In the genomic region with DNA sequence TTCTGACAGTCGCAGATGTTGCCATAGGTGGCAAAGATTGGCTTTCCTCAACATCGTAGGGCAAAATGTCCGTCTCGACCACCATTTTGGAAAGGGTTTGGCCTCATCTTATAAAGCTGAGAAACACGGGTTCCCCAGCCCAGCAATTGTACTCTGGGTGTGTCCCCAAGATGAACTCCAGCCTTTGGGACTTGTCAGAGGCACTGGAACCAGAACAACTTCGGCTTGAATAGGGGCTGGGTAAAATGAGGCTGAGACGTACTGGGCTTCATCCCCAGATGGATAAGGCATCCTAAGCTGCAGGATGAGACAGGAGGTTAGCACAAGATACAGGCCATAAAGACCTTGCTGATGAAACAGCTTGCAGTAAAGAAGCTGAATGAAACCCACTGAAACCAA, we compare ENCODE assay signal across 2 cellular contexts.
TF ChIP-seq lines count a peak whose summit lies in the region.

No MANE protein-coding gene starts in this region.

TF ChIP-seq in H1, 55 proteins besides CTCF, POLR2A, EP300 and RAD21 (continued from another document):
- TF ChIP-seq, protein P1, sequence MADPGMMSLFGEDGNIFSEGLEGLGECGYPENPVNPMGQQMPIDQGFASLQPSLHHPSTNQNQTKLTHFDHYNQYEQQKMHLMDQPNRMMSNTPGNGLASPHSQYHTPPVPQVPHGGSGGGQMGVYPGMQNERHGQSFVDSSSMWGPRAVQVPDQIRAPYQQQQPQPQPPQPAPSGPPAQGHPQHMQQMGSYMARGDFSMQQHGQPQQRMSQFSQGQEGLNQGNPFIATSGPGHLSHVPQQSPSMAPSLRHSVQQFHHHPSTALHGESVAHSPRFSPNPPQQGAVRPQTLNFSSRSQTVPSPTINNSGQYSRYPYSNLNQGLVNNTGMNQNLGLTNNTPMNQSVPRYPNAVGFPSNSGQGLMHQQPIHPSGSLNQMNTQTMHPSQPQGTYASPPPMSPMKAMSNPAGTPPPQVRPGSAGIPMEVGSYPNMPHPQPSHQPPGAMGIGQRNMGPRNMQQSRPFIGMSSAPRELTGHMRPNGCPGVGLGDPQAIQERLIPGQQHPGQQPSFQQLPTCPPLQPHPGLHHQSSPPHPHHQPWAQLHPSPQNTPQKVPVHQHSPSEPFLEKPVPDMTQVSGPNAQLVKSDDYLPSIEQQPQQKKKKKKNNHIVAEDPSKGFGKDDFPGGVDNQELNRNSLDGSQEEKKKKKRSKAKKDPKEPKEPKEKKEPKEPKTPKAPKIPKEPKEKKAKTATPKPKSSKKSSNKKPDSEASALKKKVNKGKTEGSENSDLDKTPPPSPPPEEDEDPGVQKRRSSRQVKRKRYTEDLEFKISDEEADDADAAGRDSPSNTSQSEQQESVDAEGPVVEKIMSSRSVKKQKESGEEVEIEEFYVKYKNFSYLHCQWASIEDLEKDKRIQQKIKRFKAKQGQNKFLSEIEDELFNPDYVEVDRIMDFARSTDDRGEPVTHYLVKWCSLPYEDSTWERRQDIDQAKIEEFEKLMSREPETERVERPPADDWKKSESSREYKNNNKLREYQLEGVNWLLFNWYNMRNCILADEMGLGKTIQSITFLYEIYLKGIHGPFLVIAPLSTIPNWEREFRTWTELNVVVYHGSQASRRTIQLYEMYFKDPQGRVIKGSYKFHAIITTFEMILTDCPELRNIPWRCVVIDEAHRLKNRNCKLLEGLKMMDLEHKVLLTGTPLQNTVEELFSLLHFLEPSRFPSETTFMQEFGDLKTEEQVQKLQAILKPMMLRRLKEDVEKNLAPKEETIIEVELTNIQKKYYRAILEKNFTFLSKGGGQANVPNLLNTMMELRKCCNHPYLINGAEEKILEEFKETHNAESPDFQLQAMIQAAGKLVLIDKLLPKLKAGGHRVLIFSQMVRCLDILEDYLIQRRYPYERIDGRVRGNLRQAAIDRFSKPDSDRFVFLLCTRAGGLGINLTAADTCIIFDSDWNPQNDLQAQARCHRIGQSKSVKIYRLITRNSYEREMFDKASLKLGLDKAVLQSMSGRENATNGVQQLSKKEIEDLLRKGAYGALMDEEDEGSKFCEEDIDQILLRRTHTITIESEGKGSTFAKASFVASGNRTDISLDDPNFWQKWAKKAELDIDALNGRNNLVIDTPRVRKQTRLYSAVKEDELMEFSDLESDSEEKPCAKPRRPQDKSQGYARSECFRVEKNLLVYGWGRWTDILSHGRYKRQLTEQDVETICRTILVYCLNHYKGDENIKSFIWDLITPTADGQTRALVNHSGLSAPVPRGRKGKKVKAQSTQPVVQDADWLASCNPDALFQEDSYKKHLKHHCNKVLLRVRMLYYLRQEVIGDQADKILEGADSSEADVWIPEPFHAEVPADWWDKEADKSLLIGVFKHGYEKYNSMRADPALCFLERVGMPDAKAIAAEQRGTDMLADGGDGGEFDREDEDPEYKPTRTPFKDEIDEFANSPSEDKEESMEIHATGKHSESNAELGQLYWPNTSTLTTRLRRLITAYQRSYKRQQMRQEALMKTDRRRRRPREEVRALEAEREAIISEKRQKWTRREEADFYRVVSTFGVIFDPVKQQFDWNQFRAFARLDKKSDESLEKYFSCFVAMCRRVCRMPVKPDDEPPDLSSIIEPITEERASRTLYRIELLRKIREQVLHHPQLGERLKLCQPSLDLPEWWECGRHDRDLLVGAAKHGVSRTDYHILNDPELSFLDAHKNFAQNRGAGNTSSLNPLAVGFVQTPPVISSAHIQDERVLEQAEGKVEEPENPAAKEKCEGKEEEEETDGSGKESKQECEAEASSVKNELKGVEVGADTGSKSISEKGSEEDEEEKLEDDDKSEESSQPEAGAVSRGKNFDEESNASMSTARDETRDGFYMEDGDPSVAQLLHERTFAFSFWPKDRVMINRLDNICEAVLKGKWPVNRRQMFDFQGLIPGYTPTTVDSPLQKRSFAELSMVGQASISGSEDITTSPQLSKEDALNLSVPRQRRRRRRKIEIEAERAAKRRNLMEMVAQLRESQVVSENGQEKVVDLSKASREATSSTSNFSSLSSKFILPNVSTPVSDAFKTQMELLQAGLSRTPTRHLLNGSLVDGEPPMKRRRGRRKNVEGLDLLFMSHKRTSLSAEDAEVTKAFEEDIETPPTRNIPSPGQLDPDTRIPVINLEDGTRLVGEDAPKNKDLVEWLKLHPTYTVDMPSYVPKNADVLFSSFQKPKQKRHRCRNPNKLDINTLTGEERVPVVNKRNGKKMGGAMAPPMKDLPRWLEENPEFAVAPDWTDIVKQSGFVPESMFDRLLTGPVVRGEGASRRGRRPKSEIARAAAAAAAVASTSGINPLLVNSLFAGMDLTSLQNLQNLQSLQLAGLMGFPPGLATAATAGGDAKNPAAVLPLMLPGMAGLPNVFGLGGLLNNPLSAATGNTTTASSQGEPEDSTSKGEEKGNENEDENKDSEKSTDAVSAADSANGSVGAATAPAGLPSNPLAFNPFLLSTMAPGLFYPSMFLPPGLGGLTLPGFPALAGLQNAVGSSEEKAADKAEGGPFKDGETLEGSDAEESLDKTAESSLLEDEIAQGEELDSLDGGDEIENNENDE (IDR thresholded peaks at IDR 0.05; ENCODE audit: insufficient replicate concordance, low read length), result no peak
- TF ChIP-seq TAF1 (IDR thresholded peaks at IDR 0.05; ENCODE audit: low read depth, low read length) (no peak), GABPA (IDR thresholded peaks at IDR 0.05; ENCODE audit: borderline replicate concordance, insufficient read depth, low read length) (no peak), TBP (IDR thresholded peaks at IDR 0.05; ENCODE audit: low read depth, low read length) (no peak)

TF ChIP-seq in SK-N-SH treated with all-trans-retinoic acid at 6 μM for 48 hours, 23 proteins besides CTCF, POLR2A, EP300 and RAD21 (continued from another document):
- TF ChIP-seq, protein P2, sequence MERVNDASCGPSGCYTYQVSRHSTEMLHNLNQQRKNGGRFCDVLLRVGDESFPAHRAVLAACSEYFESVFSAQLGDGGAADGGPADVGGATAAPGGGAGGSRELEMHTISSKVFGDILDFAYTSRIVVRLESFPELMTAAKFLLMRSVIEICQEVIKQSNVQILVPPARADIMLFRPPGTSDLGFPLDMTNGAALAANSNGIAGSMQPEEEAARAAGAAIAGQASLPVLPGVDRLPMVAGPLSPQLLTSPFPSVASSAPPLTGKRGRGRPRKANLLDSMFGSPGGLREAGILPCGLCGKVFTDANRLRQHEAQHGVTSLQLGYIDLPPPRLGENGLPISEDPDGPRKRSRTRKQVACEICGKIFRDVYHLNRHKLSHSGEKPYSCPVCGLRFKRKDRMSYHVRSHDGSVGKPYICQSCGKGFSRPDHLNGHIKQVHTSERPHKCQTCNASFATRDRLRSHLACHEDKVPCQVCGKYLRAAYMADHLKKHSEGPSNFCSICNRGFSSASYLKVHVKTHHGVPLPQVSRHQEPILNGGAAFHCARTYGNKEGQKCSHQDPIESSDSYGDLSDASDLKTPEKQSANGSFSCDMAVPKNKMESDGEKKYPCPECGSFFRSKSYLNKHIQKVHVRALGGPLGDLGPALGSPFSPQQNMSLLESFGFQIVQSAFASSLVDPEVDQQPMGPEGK (CRISPR knock-in tag; IDR thresholded peaks at IDR 0.05; ENCODE audit: borderline replicate concordance), result no peak
- TF ChIP-seq, protein P3, sequence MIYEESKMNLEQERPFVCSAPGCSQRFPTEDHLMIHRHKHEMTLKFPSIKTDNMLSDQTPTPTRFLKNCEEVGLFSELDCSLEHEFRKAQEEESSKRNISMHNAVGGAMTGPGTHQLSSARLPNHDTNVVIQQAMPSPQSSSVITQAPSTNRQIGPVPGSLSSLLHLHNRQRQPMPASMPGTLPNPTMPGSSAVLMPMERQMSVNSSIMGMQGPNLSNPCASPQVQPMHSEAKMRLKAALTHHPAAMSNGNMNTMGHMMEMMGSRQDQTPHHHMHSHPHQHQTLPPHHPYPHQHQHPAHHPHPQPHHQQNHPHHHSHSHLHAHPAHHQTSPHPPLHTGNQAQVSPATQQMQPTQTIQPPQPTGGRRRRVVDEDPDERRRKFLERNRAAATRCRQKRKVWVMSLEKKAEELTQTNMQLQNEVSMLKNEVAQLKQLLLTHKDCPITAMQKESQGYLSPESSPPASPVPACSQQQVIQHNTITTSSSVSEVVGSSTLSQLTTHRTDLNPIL (CRISPR knock-in tag; IDR thresholded peaks at IDR 0.05; ENCODE audit: low read depth), result no peak
- TF ChIP-seq, protein P4, sequence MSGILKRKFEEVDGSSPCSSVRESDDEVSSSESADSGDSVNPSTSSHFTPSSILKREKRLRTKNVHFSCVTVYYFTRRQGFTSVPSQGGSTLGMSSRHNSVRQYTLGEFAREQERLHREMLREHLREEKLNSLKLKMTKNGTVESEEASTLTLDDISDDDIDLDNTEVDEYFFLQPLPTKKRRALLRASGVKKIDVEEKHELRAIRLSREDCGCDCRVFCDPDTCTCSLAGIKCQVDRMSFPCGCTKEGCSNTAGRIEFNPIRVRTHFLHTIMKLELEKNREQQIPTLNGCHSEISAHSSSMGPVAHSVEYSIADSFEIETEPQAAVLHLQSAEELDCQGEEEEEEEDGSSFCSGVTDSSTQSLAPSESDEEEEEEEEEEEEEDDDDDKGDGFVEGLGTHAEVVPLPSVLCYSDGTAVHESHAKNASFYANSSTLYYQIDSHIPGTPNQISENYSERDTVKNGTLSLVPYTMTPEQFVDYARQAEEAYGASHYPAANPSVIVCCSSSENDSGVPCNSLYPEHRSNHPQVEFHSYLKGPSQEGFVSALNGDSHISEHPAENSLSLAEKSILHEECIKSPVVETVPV (CRISPR knock-in tag; IDR thresholded peaks at IDR 0.05), result no peak
- TF ChIP-seq OSR1 (CRISPR knock-in tag; IDR thresholded peaks at IDR 0.05) (no peak), TCF4 (CRISPR knock-in tag; IDR thresholded peaks at IDR 0.05; ENCODE audit: borderline replicate concordance) (no peak), ZNF565 (CRISPR knock-in tag; conservative IDR thresholded peaks at IDR 0.05; ENCODE audit: low read depth) (no peak), GLIS3 (CRISPR knock-in tag; IDR thresholded peaks at IDR 0.05) (no peak), ZFP3 (CRISPR knock-in tag; IDR thresholded peaks at IDR 0.05) (no peak)
- TF ChIP-seq, protein P5, sequence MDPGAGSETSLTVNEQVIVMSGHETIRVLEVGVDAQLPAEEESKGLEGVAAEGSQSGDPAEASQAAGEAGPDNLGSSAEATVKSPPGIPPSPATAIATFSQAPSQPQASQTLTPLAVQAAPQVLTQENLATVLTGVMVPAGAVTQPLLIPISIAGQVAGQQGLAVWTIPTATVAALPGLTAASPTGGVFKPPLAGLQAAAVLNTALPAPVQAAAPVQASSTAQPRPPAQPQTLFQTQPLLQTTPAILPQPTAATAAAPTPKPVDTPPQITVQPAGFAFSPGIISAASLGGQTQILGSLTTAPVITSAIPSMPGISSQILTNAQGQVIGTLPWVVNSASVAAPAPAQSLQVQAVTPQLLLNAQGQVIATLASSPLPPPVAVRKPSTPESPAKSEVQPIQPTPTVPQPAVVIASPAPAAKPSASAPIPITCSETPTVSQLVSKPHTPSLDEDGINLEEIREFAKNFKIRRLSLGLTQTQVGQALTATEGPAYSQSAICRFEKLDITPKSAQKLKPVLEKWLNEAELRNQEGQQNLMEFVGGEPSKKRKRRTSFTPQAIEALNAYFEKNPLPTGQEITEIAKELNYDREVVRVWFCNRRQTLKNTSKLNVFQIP (CRISPR knock-in tag; IDR thresholded peaks at IDR 0.05; ENCODE audit: borderline replicate concordance, low read depth), result no peak
